8 cellular contexts compared by ENCODE assay signal in genomic region chr1:43531906-43532584, GRCh38. TPM values are rescaled to one million over a fixed set of nuclear protein-coding genes. Genes with fewer than 3 reads are reported as not detected.
DNase-seq lines count a peak whose midpoint lies in the region; ATAC-seq, FAIRE-seq and TF ChIP-seq lines count a peak whose summit lies in the region.

No MANE protein-coding gene starts in this region.

- DNase-seq in activated T-cell treated with anti-CD3 and anti-CD28 coated beads, Interleukin-2, amount 50 U/mL, for 4 hours, result no peak
- DNase-seq in activated T-cell treated with anti-CD3 and anti-CD28 coated beads for 4 hours, result no peak
- no peak for DNase-seq in K562 (ENCODE audit: extremely low read depth in 1 of 4, low spot score in 3 of 4)
- peak in 1 of 2 donors; percentile 42 for DNase-seq in upper lobe of left lung
- DNase-seq in RPMI8226, result no peak
- no peak for DNase-seq in stimulated activated CD4-positive, alpha-beta T cell treated with anti-CD3 and anti-CD28 coated beads, Interleukin-12 subunit alpha, Interleukin-12 subunit beta, amount 100 ng/mL, for 4 hours

- no peaks in the 10 kb centered on the region for H3K36me3 Mint-ChIP-seq in activated T-cell treated with anti-CD3 and anti-CD28 coated beads, Interleukin-2, amount 50 U/mL, for 4 hours (ENCODE audit: insufficient read depth)

- 0 out of 2 replicates have a peak overlapping the region, but pooled peaks have one; percentile 15 for H2AFZ ChIP-seq in K562 (ENCODE audit: low read depth, low read length)

- TF ChIP-seq CTCF in K562 (IDR thresholded peaks at IDR 0.05 in 2 of 3, conservative IDR thresholded peaks at IDR 0.05 in 1 of 3; ENCODE audit: insufficient read depth in 2 of 3, low read depth in 1 of 3, low read length in 3 of 3) (no peak), liver (IDR thresholded peaks at IDR 0.05; ENCODE audit: low read depth, low read length, missing input control) (no peak), upper lobe of left lung (IDR thresholded peaks at IDR 0.05) (no peak)

- peaks cover 20% of the 10 kb centered on the region for H3K4me1 Mint-ChIP-seq in activated T-cell treated with anti-CD3 and anti-CD28 coated beads, Interleukin-2, amount 50 U/mL, for 4 hours (ENCODE audit: low read depth)

- no peaks in the 10 kb centered on the region for H3K9me1 ChIP-seq in K562 (ENCODE audit: control insufficient read depth, insufficient read depth, low read length)

- peak overlapping the region; percentile 51 for H3K4me2 ChIP-seq in K562 (ENCODE audit: insufficient read depth, low read length)

- BruUV-seq in K562 (replicated peaks; lab: Mats Ljungman, UMichigan), result no TSS peak

- H3K9me3 Mint-ChIP-seq in activated T-cell treated with anti-CD3 and anti-CD28 coated beads, Interleukin-2, amount 50 U/mL, for 4 hours, result no peaks in the 10 kb centered on the region

- H3K9me3 ChIP-seq in K562 (replicated peaks; ENCODE audit: control insufficient read depth, insufficient read depth, low read depth, low read length) (no peaks in the 10 kb centered on the region), liver (ENCODE audit: control insufficient read depth in 4 of 4, low read length in 3 of 4) (no peaks in the 10 kb centered on the region), upper lobe of left lung (no peaks in the 10 kb centered on the region)

- no peak for TF ChIP-seq POLR2A in K562 (conservative IDR thresholded peaks at IDR 0.05)
- no peak for TF ChIP-seq POLR2A in upper lobe of left lung (IDR thresholded peaks at IDR 0.05)

- H3K4me3 ChIP-seq in K562, result 0 out of 2 replicates have a peak overlapping the region, but pooled peaks have one; percentile 25
- H3K4me3 ChIP-seq in liver (ENCODE audit: low read depth in 1 of 3, low read length in 3 of 3), result peak overlapping the region; percentile 33 to 92 (median 85)
- peak overlapping the region; percentile 74 to 88 (median 80) for H3K4me3 ChIP-seq in upper lobe of left lung

- no peaks in the 10 kb centered on the region for H3K79me2 ChIP-seq in K562 (ENCODE audit: control insufficient read depth, insufficient read depth, low read length)

- no peak for TF ChIP-seq EP300 in K562 (IDR thresholded peaks at IDR 0.05; ENCODE audit: low read length)
- no peak for TF ChIP-seq EP300 in upper lobe of left lung (IDR thresholded peaks at IDR 0.05)

- peaks cover 39% of the 10 kb centered on the region; the same call in 1 of the 2 replicates for H4K20me1 ChIP-seq in K562 (replicated peaks; ENCODE audit: control insufficient read depth, insufficient read depth, low read length)

- peaks cover 2 to 16% of the 10 kb centered on the region in 2 experiments; a peak in 3 of 5 replicates for H3K4me1 ChIP-seq in K562 (replicated peaks in 1 of 2; ENCODE audit: control insufficient read depth in 2 of 2, insufficient read depth in 2 of 2, low read length in 2 of 2)
- peaks cover 12 to 62% (median 52%) of the 10 kb centered on the region in 4 donors for H3K4me1 ChIP-seq in liver (ENCODE audit: control insufficient read depth in 4 of 4, insufficient read depth in 4 of 4, low read length in 3 of 4)
- H3K4me1 ChIP-seq in upper lobe of left lung, result peaks cover 11 to 51% (median 35%) of the 10 kb centered on the region in 4 donors

- in situ Hi-C loops in K562 (cut with MboI), result no loop called here

- CTCF ChIA-PET in K562 (lab: Yijun Ruan, JAX; ENCODE audit: low intra/inter-chr PET ratio), result no interaction called here

- POLR2A ChIA-PET in K562 (lab: Yijun Ruan, JAX), result interaction anchor here (0.6 to 1.2 kb wide), 5 partner anchors 9 to 492 kb away, joined by 3 to 4 read pairs (median 3); no protein-coding TSS in a partner anchor

- no peak overlapping the region for H3K27ac ChIP-seq in K562 (ENCODE audit: extremely low read depth, low read depth, low read length)
- peak overlapping the region; percentile 79 to 89 for H3K27ac ChIP-seq in liver (ENCODE audit: low read depth in 1 of 2, low read length in 2 of 2)
- H3K27ac ChIP-seq in upper lobe of left lung, result peak overlapping the region; percentile 47 to 89 (median 68)

- H3K36me3 ChIP-seq in K562 (ENCODE audit: control insufficient read depth, insufficient read depth, low read length), result no peaks in the 10 kb centered on the region
- no peaks in the 10 kb centered on the region for H3K36me3 ChIP-seq in liver (ENCODE audit: control insufficient read depth in 4 of 4, insufficient read depth in 3 of 4, low read depth in 1 of 4, low read length in 3 of 4)
- H3K36me3 ChIP-seq in upper lobe of left lung, result no peaks in the 10 kb centered on the region

- 16% methylated on average over 15 of the region's 15 CpGs for WGBS in K562 (ENCODE audit: insufficient coverage, low coverage, missing lambda C conversion rate)
- 16% methylated on average over 15 of the region's 15 CpGs for WGBS in liver
- 37 to 44% methylated on average over 14 of the region's 15 CpGs for WGBS in upper lobe of left lung, 2 donors

- H3K9ac ChIP-seq in K562 (ENCODE audit: insufficient read depth in 1 of 2, low read depth in 2 of 2, low read length in 2 of 2), result peak overlapping the region in 1 of 2 experiments; percentile 78; a peak in 2 of 4 replicates
- peak overlapping the region; percentile 52 to 97 for H3K9ac ChIP-seq in liver (ENCODE audit: low read depth in 1 of 2, low read length in 2 of 2)

- H3K27me3 ChIP-seq in K562 (ENCODE audit: control insufficient read depth in 2 of 2, insufficient read depth in 2 of 2, low read length in 2 of 2), result peaks cover 27 to 48% of the 10 kb centered on the region in 2 experiments; a peak in 4 of 5 replicates
- no peaks in the 10 kb centered on the region for H3K27me3 ChIP-seq in liver (ENCODE audit: control insufficient read depth in 4 of 4, insufficient read depth in 4 of 4, low read length in 3 of 4)
- H3K27me3 ChIP-seq in upper lobe of left lung, result no peaks in the 10 kb centered on the region

- no peak for TF ChIP-seq RAD21 in K562 (CRISPR knock-in tag; conservative IDR thresholded peaks at IDR 0.05 in 1 of 2, IDR thresholded peaks at IDR 0.05 in 1 of 2)
- TF ChIP-seq RAD21 in liver (IDR thresholded peaks at IDR 0.05), result peak in 1 of 2 donors; percentile 0

- peak overlapping the region; percentile 84 for H3K4me3 Mint-ChIP-seq in activated T-cell treated with anti-CD3 and anti-CD28 coated beads, Interleukin-2, amount 50 U/mL, for 4 hours

- FAIRE-seq in K562 (lab: Jason Lieb, UNC), result no peak

- peaks cover 41% of the 10 kb centered on the region for H3K27me3 Mint-ChIP-seq in activated T-cell treated with anti-CD3 and anti-CD28 coated beads, Interleukin-2, amount 50 U/mL, for 4 hours (ENCODE audit: low read depth)

- intact Hi-C loops in K562 (cut with micrococcal nuclease), result no loop called here

- no peak for ATAC-seq in activated T-cell treated with anti-CD3 and anti-CD28 coated beads, Interleukin-2, amount 50 U/mL, for 4 hours
- no peak for ATAC-seq in K562
- no peak for ATAC-seq in upper lobe of left lung (ENCODE audit: low FRiP score in 2 of 2)
- ATAC-seq in GM19324 (IDR thresholded peaks at IDR 0.05; ENCODE audit: low FRiP score, unreplicated experiment), result no peak

TF ChIP-seq in K562, 482 proteins besides CTCF, POLR2A, EP300 and RAD21 (continues in another document):
- TF ChIP-seq ZNF512 (tag; IDR thresholded peaks at IDR 0.05), result 0 out of 2 replicates have a peak, but pooled peaks have one; percentile 45

TF ChIP-seq in liver, 16 proteins besides CTCF, POLR2A, EP300 and RAD21:
- TF ChIP-seq GABPA (IDR thresholded peaks at IDR 0.05 in 1 of 2, conservative IDR thresholded peaks at IDR 0.05 in 1 of 2) (no peak), TAF1 (conservative IDR thresholded peaks at IDR 0.05) (no peak), RXRA (IDR thresholded peaks at IDR 0.05) (peak in 1 of 2 donors; percentile 1)

RNA-seq across cellular contexts. Expression of gene PTPRF, which starts 1.4 kb away (rescaled TPM):
- under 1 TPM; 0.86 to 0.95 (median 0.92) TPM for total RNA-seq in activated T-cell treated with anti-CD3 and anti-CD28 coated beads, Interleukin-2, amount 50 U/mL, for 4 hours
- 17.5 and 46.4 TPM in 2 replicates for total RNA-seq in K562 (2011; cell fraction: chromatin; rRNA removed; ENCODE audit: low replicate concordance)
- total RNA-seq in K562 (2011; cell fraction: nucleolus; rRNA removed), result 18.8 and 22.8 TPM in 2 replicates
- 14.9 and 27.1 TPM in 2 replicates for total RNA-seq in K562 (2011; cell fraction: nucleoplasm; rRNA removed)
- 1.1 and 1.5 TPM in 2 replicates for total RNA-seq in K562 (2014; rRNA removed)
- total RNA-seq in K562 (2014; rRNA removed; fragmentation: Illumina TruSeq; extraction: Trizol), result 0.41 and 1.1 TPM in 2 replicates
- total RNA-seq in K562 (2015; rRNA removed; fragmentation: Illumina TruSeq; extraction: Trizol), result 0.08 and 0.51 TPM in 2 replicates
- total RNA-seq in K562 (2021), result 3.3 and 4.2 TPM in 2 replicates
- polyA plus RNA-seq in K562 (2011; rRNA removed), result 4.3 and 12.0 TPM in 2 replicates
- 5.1 and 6.0 TPM in 2 replicates for polyA plus RNA-seq in K562 (2011; cell fraction: cytosol; rRNA removed)
- polyA plus RNA-seq in K562 (2011; cell fraction: nucleus; rRNA removed), result 13.9 and 24.1 TPM in 2 replicates
- polyA plus RNA-seq in K562 (2012), result 0.86 and 1.5 TPM in 2 replicates
- 1.1 and 1.4 TPM in 2 replicates for polyA plus RNA-seq in K562 (2014; fragmentation: Illumina TruSeq; extraction: Trizol)
- under 1 TPM; 0.13 to 0.20 TPM for polyA plus RNA-seq in K562 (2014; fragmentation: Nextera tagmentation; extraction: Ambion mirVana)
- 0.90 and 1.2 TPM in 2 replicates for polyA plus RNA-seq in K562 (2014; rRNA removed)
- 8.6 and 12.7 TPM in 2 replicates for polyA minus RNA-seq in K562 (2011; rRNA and poly(A)+ RNA removed)
- polyA minus RNA-seq in K562 (2011; cell fraction: cytosol; rRNA and poly(A)+ RNA removed), result 5.7 and 22.0 TPM in 2 replicates
- polyA minus RNA-seq in K562 (2011; cell fraction: nucleus; rRNA and poly(A)+ RNA removed), result 5.0 and 8.4 TPM in 2 replicates
- 100 to 1,000 TPM in 1 of 2 donors, 10 to 100 TPM in 1; 61.7 to 241 TPM for total RNA-seq in liver
- polyA plus RNA-seq in liver, result 100 to 1,000 TPM in 1 of 2 donors, 10 to 100 TPM in 1; 41.2 to 110 TPM
- 100 to 1,000 TPM; 133 to 201 (median 171) TPM for total RNA-seq in upper lobe of left lung

Comparison
In these comparisons a context has a peak if more than half of its experiments do, and no peak if none do; other contexts are left out.
1. H3K4me3 ChIP-seq: peak in every context shown above with its lines; median percentile 85 in liver; 80 in upper lobe of left lung; 25 in K562.